ENCODE assay signal across 8 cellular contexts in the genomic region with DNA sequence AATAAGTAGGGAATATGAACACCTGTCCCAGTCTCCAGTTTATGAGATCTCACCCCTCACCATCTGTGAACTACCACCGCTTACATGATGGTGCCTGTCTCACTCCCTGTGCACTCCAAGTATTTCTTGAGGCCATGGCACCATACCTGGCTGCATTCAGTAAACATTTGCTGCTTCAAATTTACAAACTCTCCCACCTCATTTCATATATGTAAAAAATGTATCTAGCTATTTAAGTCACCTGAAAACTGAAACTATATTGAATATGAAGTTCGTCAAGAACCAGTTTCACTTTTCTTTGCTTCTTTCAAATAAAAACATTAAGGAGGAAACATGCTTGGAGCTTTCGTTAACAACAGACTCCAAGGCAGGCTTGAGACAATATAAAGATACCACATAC.
A peak's percentile ranks its signal among the peaks of the same experiment; 100 is the strongest.
DNase-seq lines count a peak whose midpoint lies in the region; ATAC-seq and TF ChIP-seq lines count a peak whose summit lies in the region.

No MANE protein-coding gene starts in this region.

- intact Hi-C loops in Calu3 (cut with micrococcal nuclease; ENCODE audit: unreplicated experiment) (no loop called here), esophagus muscularis mucosa (cut with DNase I) (no loop called here)

- H3K4me1 Mint-ChIP-seq in Calu3 (ENCODE audit: low read depth, unreplicated experiment), result peaks cover 35% of the 10 kb centered on the region
- H3K4me1 Mint-ChIP-seq in IgD-negative memory B cell, result peaks cover 35 to 40% (median 38%) of the 10 kb centered on the region in 3 donors

- no peak for TF ChIP-seq POLR2A in esophagus muscularis mucosa (IDR thresholded peaks at IDR 0.05; ENCODE audit: low read depth)

- peaks cover 14 to 27% (median 18%) of the 10 kb centered on the region in 4 donors for H3K4me1 ChIP-seq in esophagus muscularis mucosa

- ATAC-seq in GM21360 (IDR thresholded peaks at IDR 0.05; ENCODE audit: unreplicated experiment), result peak; percentile 40

- CTCF ChIA-PET in Calu3 (lab: Charles Lee), result no interaction called here

- no peaks in the 10 kb centered on the region for H3K27me3 ChIP-seq in esophagus muscularis mucosa

- H3K36me3 Mint-ChIP-seq in Calu3 (ENCODE audit: insufficient read depth, unreplicated experiment), result no peaks in the 10 kb centered on the region
- peaks cover 3% of the 10 kb centered on the region for H3K36me3 Mint-ChIP-seq in IgD-negative memory B cell

- DNase-seq in Calu3, result no peak
- no peak for DNase-seq in esophagus muscularis mucosa (ENCODE audit: extremely low spot score)
- no peak for DNase-seq in HT-29 (ENCODE audit: low spot score)
- no peak for DNase-seq in foreskin melanocyte
- no peak for DNase-seq in UCSD-AML1 (lab: John Stamatoyannopoulos, UW; ENCODE audit: unreplicated experiment)
- DNase-seq in iPS-NIHi11 (ENCODE audit: low spot score), result no peak

- H3K9me3 ChIP-seq in esophagus muscularis mucosa, result no peaks in the 10 kb centered on the region

- no peak overlapping the region for H3K27ac ChIP-seq in esophagus muscularis mucosa (replicated peaks in 1 of 4)

- no peak for TF ChIP-seq EP300 in esophagus muscularis mucosa (IDR thresholded peaks at IDR 0.05)

- peak overlapping the region; percentile 13 to 24 (median 16) for H3K4me3 ChIP-seq in esophagus muscularis mucosa

- no peaks in the 10 kb centered on the region for H3K36me3 ChIP-seq in esophagus muscularis mucosa

- H3K4me3 Mint-ChIP-seq in Calu3 (ENCODE audit: low read depth, unreplicated experiment) (peak overlapping the region; percentile 70), IgD-negative memory B cell (peak overlapping the region; percentile 82 to 96 (median 92))

- 53% methylated on average over 3 of the region's 3 CpGs for WGBS in esophagus muscularis mucosa

- BruUV-seq in Calu3 (replicated peaks; lab: Mats Ljungman, UMichigan), result no TSS peak

- H3K27me3 Mint-ChIP-seq in Calu3 (ENCODE audit: unreplicated experiment) (no peaks in the 10 kb centered on the region), IgD-negative memory B cell (no peaks in the 10 kb centered on the region)

- peak overlapping the region; percentile 75 for H3K27ac Mint-ChIP-seq in Calu3 (ENCODE audit: unreplicated experiment)
- peak overlapping the region; percentile 78 to 97 (median 79) for H3K27ac Mint-ChIP-seq in IgD-negative memory B cell

- TF ChIP-seq CTCF in Calu3 (IDR thresholded peaks at IDR 0.05; ENCODE audit: unreplicated experiment), result no peak
- TF ChIP-seq CTCF in esophagus muscularis mucosa (IDR thresholded peaks at IDR 0.05), result no peak

- H3K9me3 Mint-ChIP-seq in Calu3 (ENCODE audit: low read depth, unreplicated experiment) (peaks cover 2% of the 10 kb centered on the region), IgD-negative memory B cell (peaks cover 0 to 7% (median 3%) of the 10 kb centered on the region in 3 donors)
